ENCODE assay signal across 8 cellular contexts in genomic region chr14:59481407-59482119, GRCh38. TPM values are rescaled to one million over a fixed set of nuclear protein-coding genes. Genes with fewer than 3 reads are reported as not detected.
A peak's percentile ranks its signal among the peaks of the same experiment; 100 is the strongest.
DNase-seq lines count a peak whose midpoint lies in the region; TF ChIP-seq lines count a peak whose summit lies in the region.
"Had no signal": no experiment of that assay in that cellular context is flagged by ENCODE, and none has a peak within 500 bp of the region (broad histone marks: within the 10 kb centered on the region; RNA-seq: fewer than 3 reads in every experiment).

No MANE protein-coding gene starts in this region.

- WGBS in spleen, 5 donors, result 78 to 89% (median 83%) methylated on average over 4 of the region's 4 CpGs

- H3K9me3 ChIP-seq in spleen, result no peaks in the 10 kb centered on the region

- no peak for DNase-seq in GM12864 (ENCODE audit: low read depth)
- DNase-seq in RKO (ENCODE audit: low spot score), result peak; percentile 61
- peak; percentile 90 for DNase-seq in fibroblast of mammary gland (ENCODE audit: low read depth)
- no peak for DNase-seq in spleen
- DNase-seq in DMS79 treated with DMSO at 0.1 percent for 48 hours (lab: John Stamatoyannopoulos, UW), result no peak
- no peak for DNase-seq in NCI-H1417 treated with DMSO at 0.1 percent for 48 hours (lab: John Stamatoyannopoulos, UW)
- DNase-seq in midbrain (lab: John Stamatoyannopoulos, UW), result no peak
- DNase-seq: activated gamma-delta T cell had no signal

- H3K4me3 ChIP-seq in GM12864 (ENCODE audit: low read depth, low read length) (peak overlapping the region; percentile 16; the same call in 1 of the 2 replicates), fibroblast of mammary gland (ENCODE audit: control insufficient read depth, low read depth, low read length) (peak overlapping the region; percentile 87), spleen (peak overlapping the region in 2 of 8 donors; percentile 82 to 89)

- H3K27ac ChIP-seq in spleen, result peak overlapping the region in 5 of 8 donors; percentile 46 to 97 (median 94)

- H3K4me1 ChIP-seq in spleen, result peaks cover 33 to 60% (median 53%) of the 10 kb centered on the region in 6 donors

- TF ChIP-seq CTCF in GM12864 (IDR thresholded peaks at IDR 0.05; ENCODE audit: low read depth, low read length, missing control alignments), result no peak
- no peak for TF ChIP-seq CTCF in fibroblast of mammary gland (conservative IDR thresholded peaks at IDR 0.05; ENCODE audit: control insufficient read depth, insufficient read depth, low read depth, low read length)
- TF ChIP-seq CTCF in spleen (IDR thresholded peaks at IDR 0.05 in 8 of 11, conservative IDR thresholded peaks at IDR 0.05 in 3 of 11), result no peak

- no peaks in the 10 kb centered on the region for H3K27me3 ChIP-seq in spleen (replicated peaks in 1 of 7)

- TF ChIP-seq POLR2A in spleen (IDR thresholded peaks at IDR 0.05), result no peak

- intact Hi-C loops in spleen (cut with DNase I; ENCODE audit: low total_unique reads), result loop anchor here (10.0 kb wide), 1 partner anchor 613 kb away; the partner anchor contains the start of gene PCNX4

- peaks cover 0 to 25% (median 0%) of the 10 kb centered on the region in 6 donors for H3K36me3 ChIP-seq in spleen

RNA-seq across cellular contexts. Expression of gene L3HYPDH, which starts 2.6 kb away (rescaled TPM):
- total RNA-seq in spleen, result 10 to 100 TPM; 24.8 to 71.8 (median 39.2) TPM
- polyA plus RNA-seq in spleen, result 10 to 100 TPM; 39.9 to 50.2 (median 49.7) TPM

RNA-seq across cellular contexts. Expression of gene JKAMP, which starts 2.8 kb away (rescaled TPM):
- 10 to 100 TPM; 28.5 to 92.2 (median 40.4) TPM for total RNA-seq in spleen
- polyA plus RNA-seq in spleen, result 10 to 100 TPM; 18.9 to 23.4 (median 21.9) TPM

RNA-seq across cellular contexts. Expression of gene GPR135, which starts 16.4 kb away (rescaled TPM):
- 1 to 10 TPM; 1.8 to 8.3 (median 3.3) TPM for total RNA-seq in spleen
- under 1 TPM; 0.27 to 0.45 (median 0.37) TPM for polyA plus RNA-seq in spleen

Comparison
In these comparisons a context has a peak if more than half of its experiments do, and no peak if none do; other contexts are left out.
1. DNase-seq: peak in RKO (single experiment) and fibroblast of mammary gland (single experiment); none in GM12864 (single experiment), spleen (single experiment), DMS79 treated with DMSO at 0.1 percent for 48 hours (single experiment), NCI-H1417 treated with DMSO at 0.1 percent for 48 hours (single experiment) and midbrain (single experiment).